In the genomic region with DNA sequence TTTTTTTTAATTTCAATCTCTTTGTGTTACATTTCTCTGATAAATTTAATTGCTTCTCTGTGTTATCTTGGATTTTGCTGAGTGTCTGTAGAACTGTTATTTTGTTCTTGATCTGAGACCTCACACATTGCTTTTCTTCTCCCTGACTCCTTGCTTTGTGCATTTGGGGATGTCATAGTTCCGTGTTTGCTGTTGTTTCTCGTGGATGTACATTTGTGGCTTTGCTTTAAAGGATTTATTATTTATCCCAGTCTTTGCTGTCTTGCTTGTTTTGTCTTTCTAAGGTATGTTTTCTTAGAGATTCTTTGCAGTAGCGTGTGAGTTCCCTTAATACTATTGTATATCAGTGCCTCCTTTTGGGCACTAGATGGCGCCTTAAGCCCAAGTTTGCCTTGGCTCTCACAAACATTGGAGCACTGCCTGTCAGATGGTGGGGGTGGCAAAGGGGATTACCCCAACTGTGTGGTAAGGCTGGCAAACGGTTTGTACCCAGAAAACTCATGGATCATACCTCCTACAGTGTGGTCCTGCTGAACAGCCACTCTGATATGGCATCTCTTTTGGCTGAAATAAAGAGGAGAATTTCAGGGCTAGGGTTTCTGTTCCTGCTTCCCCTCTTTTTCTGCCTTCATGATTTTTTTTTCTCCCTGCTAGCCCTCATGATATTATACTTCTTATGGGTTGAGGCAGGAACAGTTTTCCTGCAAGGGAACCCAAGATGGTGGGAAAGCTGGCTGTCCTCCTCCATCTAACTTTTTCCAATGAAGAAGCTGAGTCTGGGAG, we compare ENCODE assay signal across 8 cellular contexts.
DNase-seq lines count a peak whose midpoint lies in the region; ATAC-seq, FAIRE-seq and TF ChIP-seq lines count a peak whose summit lies in the region.

No MANE protein-coding gene starts in this region.

- H3K36me3 ChIP-seq in osteoblast (ENCODE audit: insufficient read depth, low read length), result no peaks in the 10 kb centered on the region
- peaks cover 0 to 7% (median 0%) of the 10 kb centered on the region in 3 donors for H3K36me3 ChIP-seq in tibial nerve

- TF ChIP-seq EP300 in Ishikawa (IDR thresholded peaks at IDR 0.05; ENCODE audit: borderline replicate concordance), result no peak
- no peak for TF ChIP-seq EP300 in tibial nerve (IDR thresholded peaks at IDR 0.05)

- H3K79me2 ChIP-seq in osteoblast (ENCODE audit: insufficient read depth, low read length), result no peaks in the 10 kb centered on the region

- ATAC-seq in GM21723 (IDR thresholded peaks at IDR 0.05; ENCODE audit: unreplicated experiment), result peak; percentile 99

- TF ChIP-seq CTCF in foreskin fibroblast (IDR thresholded peaks at IDR 0.05; ENCODE audit: low read depth, low read length), result peak; percentile 78
- peak; percentile 92 for TF ChIP-seq CTCF in osteoblast (IDR thresholded peaks at IDR 0.05; ENCODE audit: extremely low read depth, low read depth, low read length)
- peak; percentile 73 to 88 (median 76) for TF ChIP-seq CTCF in tibial nerve (IDR thresholded peaks at IDR 0.05)

- H3K27me3 ChIP-seq in osteoblast (ENCODE audit: insufficient read depth, low read length) (no peaks in the 10 kb centered on the region), tibial nerve (no peaks in the 10 kb centered on the region)

- no peaks in the 10 kb centered on the region for H4K20me1 ChIP-seq in osteoblast (ENCODE audit: insufficient read depth, low read length)

- WGBS in tibial nerve, 2 donors, result 3 to 5% methylated on average over 5 of the region's 5 CpGs

- TF ChIP-seq RAD21 in Ishikawa (IDR thresholded peaks at IDR 0.05; ENCODE audit: low read depth), result peak; percentile 94

- peak overlapping the region; percentile 14 for H3K27ac ChIP-seq in osteoblast (ENCODE audit: low read depth, low read length)
- H3K27ac ChIP-seq in tibial nerve, result no peak overlapping the region

- no peak overlapping the region for H2AFZ ChIP-seq in osteoblast (ENCODE audit: low read length)

- peak; percentile 60 for FAIRE-seq in RCC 7860 (lab: Jason Lieb, UNC)

- no peak for TF ChIP-seq POLR2A in tibial nerve (IDR thresholded peaks at IDR 0.05)

- peak overlapping the region; percentile 13 for H3K4me2 ChIP-seq in osteoblast (ENCODE audit: insufficient read depth, low read length)

- H3K4me3 ChIP-seq in foreskin fibroblast (ENCODE audit: low read depth in 1 of 2, low read length in 2 of 2) (no peak overlapping the region), osteoblast (ENCODE audit: insufficient read depth, low read length) (no peak overlapping the region), tibial nerve (no peak overlapping the region)

- peaks cover 3% of the 10 kb centered on the region for H3K4me1 ChIP-seq in osteoblast (ENCODE audit: insufficient read depth, low read length)
- peaks cover 0 to 6% (median 0%) of the 10 kb centered on the region in 4 donors for H3K4me1 ChIP-seq in tibial nerve

- H3K9me3 ChIP-seq in osteoblast (ENCODE audit: low read depth, low read length) (no peaks in the 10 kb centered on the region), tibial nerve (no peaks in the 10 kb centered on the region)

- DNase-seq in EL (peak; percentile 77), RCC 7860 (ENCODE audit: low spot score) (peak; percentile 54), foreskin fibroblast (peak; percentile 57 to 88), osteoblast (ENCODE audit: insufficient read length, low spot score, missing footprints) (peak; percentile 82), tibial nerve (ENCODE audit: low spot score in 2 of 2) (peak in 1 of 2 donors; percentile 65)
- peak; percentile 10 to 47 for DNase-seq in activated T-helper 1 cell treated with anti-CD3 and anti-CD28 coated beads, Interleukin-2, amount 50 U/mL, for 16 hours (ENCODE audit: low read depth in 1 of 2, low spot score in 1 of 2)

TF ChIP-seq in Ishikawa, 13 proteins besides CTCF, POLR2A, EP300 and RAD21:
- TF ChIP-seq EGR1 (IDR thresholded peaks at IDR 0.05), result no peak
- TF ChIP-seq YY1 (IDR thresholded peaks at IDR 0.05; ENCODE audit: low read depth), result no peak
- TF ChIP-seq USF1 (IDR thresholded peaks at IDR 0.05), result no peak
- no peak for TF ChIP-seq CREB1 (IDR thresholded peaks at IDR 0.05; ENCODE audit: low read depth)
- no peak for TF ChIP-seq NFIC (IDR thresholded peaks at IDR 0.05)
